In the genomic region with DNA sequence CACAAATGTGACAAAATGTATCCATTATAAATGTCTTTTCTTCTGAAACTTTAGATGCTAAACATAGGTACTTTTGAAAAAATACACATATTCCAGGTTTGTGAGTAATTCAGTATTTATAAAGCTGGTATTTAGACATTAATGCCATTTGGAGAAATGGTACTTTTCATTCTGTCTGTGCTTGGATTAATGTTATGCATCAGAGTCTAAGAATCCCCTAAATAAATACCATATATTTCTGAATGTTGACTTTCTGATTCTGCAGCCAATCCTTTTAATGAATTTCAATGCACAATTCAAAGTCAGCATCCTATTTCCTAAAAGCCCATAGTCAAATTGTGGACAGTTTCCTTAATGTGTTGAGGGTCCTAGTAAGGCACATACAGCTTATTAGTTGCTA, we compare ENCODE assay signal across 17 cellular contexts.
DNase-seq lines count a peak whose midpoint lies in the region; ATAC-seq, FAIRE-seq and TF ChIP-seq lines count a peak whose summit lies in the region.
"Had no signal": no experiment of that assay in that cellular context is flagged by ENCODE, and none has a peak within 500 bp of the region (broad histone marks: within the 10 kb centered on the region; RNA-seq: fewer than 3 reads in every experiment).

No MANE protein-coding gene starts in this region.

- H4K5ac ChIP-seq in IMR-90 (ENCODE audit: low read depth, low read length) = peak overlapping the region; percentile 49; the same call in 1 of the 2 replicates

- no peak for TF ChIP-seq POLR2A in IMR-90 (IDR thresholded peaks at IDR 0.05; ENCODE audit: low read depth, low read length)
- no peak for TF ChIP-seq POLR2A in breast epithelium (IDR thresholded peaks at IDR 0.05)

- H3K27ac ChIP-seq in IMR-90 (ENCODE audit: insufficient read depth, low read length) = no peak overlapping the region
- H3K27ac ChIP-seq in smooth muscle cell (ENCODE audit: low read depth) = peak overlapping the region; percentile 8
- no peak overlapping the region for H3K27ac ChIP-seq in kidney (ENCODE audit: low read depth in 2 of 2, low read length in 2 of 2)
- H3K27ac ChIP-seq in breast epithelium = no peak overlapping the region
- H3K27ac ChIP-seq: C4-2B had no signal

- peak overlapping the region in 1 of 2 experiments; percentile 75; a peak in 1 of 4 replicates for H4K8ac ChIP-seq in IMR-90 (ENCODE audit: low read depth in 2 of 2, low read length in 2 of 2)

- dilution Hi-C loops in IMR-90 (cut with HindIII; ENCODE audit: low sequenced_read_pairs, unreplicated experiment) = no loop called here

- H3K4ac ChIP-seq in IMR-90 (ENCODE audit: low read depth, low read length) = peak overlapping the region; percentile 89

- no TSS peak for BruUV-seq in IMR-90 (replicated peaks; lab: Mats Ljungman, UMichigan)

- no peak overlapping the region; the same call in 1 of the 2 replicates for H3K4me2 ChIP-seq in IMR-90 (ENCODE audit: low read depth, low read length)
- peak overlapping the region; percentile 6 for H3K4me2 ChIP-seq in smooth muscle cell
- H3K4me2 ChIP-seq: GM23338 had no signal

- H3K79me1 ChIP-seq in IMR-90 (ENCODE audit: low read depth in 1 of 2, low read length in 2 of 2) = no peaks in the 10 kb centered on the region

- no peak overlapping the region for H3K4me3 ChIP-seq in IMR-90 (ENCODE audit: insufficient read depth, low read depth, low read length)
- no peak overlapping the region for H3K4me3 ChIP-seq in astrocyte of the spinal cord (ENCODE audit: low read depth, low read length)
- H3K4me3 ChIP-seq in smooth muscle cell = no peak overlapping the region
- H3K4me3 ChIP-seq in kidney (ENCODE audit: low read length in 2 of 2) = no peak overlapping the region
- no peak overlapping the region for H3K4me3 ChIP-seq in breast epithelium
- H3K4me3 ChIP-seq: GM23338 had no signal

- peak overlapping the region; percentile 57; the same call in 1 of the 2 replicates for H3K18ac ChIP-seq in IMR-90 (ENCODE audit: low read depth, low read length)

- POLR2A ChIA-PET in IMR-90 (lab: Charles Lee; ENCODE audit: unreplicated experiment) = no interaction called here

- H3K79me2 ChIP-seq in smooth muscle cell (ENCODE audit: low read depth) = no peaks in the 10 kb centered on the region

- peaks cover 6% of the 10 kb centered on the region; the same call in 1 of the 2 replicates for H3K9me1 ChIP-seq in IMR-90 (ENCODE audit: insufficient read depth, low read length)

- H2AFZ ChIP-seq in IMR-90 (replicated peaks; ENCODE audit: low read length, poor library complexity) = no peak overlapping the region
- no peak overlapping the region for H2AFZ ChIP-seq in smooth muscle cell (ENCODE audit: low read depth)
- H2AFZ ChIP-seq: GM23338 had no signal

- H3K9me3 ChIP-seq in IMR-90 (ENCODE audit: control insufficient read depth, insufficient read depth, low read length) (no peaks in the 10 kb centered on the region), smooth muscle cell (replicated peaks; ENCODE audit: low read depth) (no peaks in the 10 kb centered on the region), kidney (ENCODE audit: control insufficient read depth in 1 of 2, low read length in 2 of 2) (no peaks in the 10 kb centered on the region), breast epithelium (no peaks in the 10 kb centered on the region)
- H3K9me3 ChIP-seq: BE2C had no signal

- H3K56ac ChIP-seq in IMR-90 (ENCODE audit: extremely low read depth, insufficient read depth, low read length) = 0 out of 2 replicates have a peak overlapping the region, but pooled peaks have one; percentile 75

- no peak for TF ChIP-seq CTCF in IMR-90 (conservative IDR thresholded peaks at IDR 0.05; ENCODE audit: low read depth, low read length)
- no peak for TF ChIP-seq CTCF in astrocyte of the spinal cord (IDR thresholded peaks at IDR 0.05; ENCODE audit: low read depth, low read length)
- no peak for TF ChIP-seq CTCF in smooth muscle cell (IDR thresholded peaks at IDR 0.05; ENCODE audit: borderline replicate concordance, insufficient read depth, poor library complexity, severe bottlenecking)
- TF ChIP-seq CTCF in kidney (IDR thresholded peaks at IDR 0.05; ENCODE audit: borderline replicate concordance, extremely low read depth, insufficient read depth) = no peak
- TF ChIP-seq CTCF in breast epithelium (IDR thresholded peaks at IDR 0.05) = no peak

- no peak overlapping the region for H2AK5ac ChIP-seq in IMR-90 (ENCODE audit: low read depth, low read length)

- no peak overlapping the region for H2BK15ac ChIP-seq in IMR-90 (ENCODE audit: low read depth, low read length)

- in situ Hi-C loops in IMR-90 (cut with MboI; ENCODE audit: low sequenced_read_pairs) = no loop called here
- in situ Hi-C loops in astrocyte of the spinal cord (cut with HindIII; ENCODE audit: low sequenced_read_pairs) = no loop called here

- H4K20me1 ChIP-seq in IMR-90 (ENCODE audit: insufficient read depth, low read length) (no peaks in the 10 kb centered on the region), smooth muscle cell (ENCODE audit: low read depth) (no peaks in the 10 kb centered on the region)

- H2AK9ac ChIP-seq in IMR-90 (replicated peaks; ENCODE audit: low read depth, low read length, poor library complexity) = no peak overlapping the region

- H2BK20ac ChIP-seq in IMR-90 (ENCODE audit: low read depth, low read length) = no peak overlapping the region

- ATAC-seq in IMR-90 (ENCODE audit: low read depth) = peak; percentile 64
- ATAC-seq: GM23338 had no signal

- no peaks in the 10 kb centered on the region for H3F3A ChIP-seq in smooth muscle cell (ENCODE audit: low read depth)

- H3K27me3 ChIP-seq in IMR-90 (ENCODE audit: control insufficient read depth, insufficient read depth, low read length) (no peaks in the 10 kb centered on the region), smooth muscle cell (ENCODE audit: low read depth) (no peaks in the 10 kb centered on the region), breast epithelium (no peaks in the 10 kb centered on the region)
- H3K27me3 ChIP-seq: BE2C had no signal

- DNase-seq in EH (ENCODE audit: low read depth) (peak; percentile 60), IMR-90 (peak; percentile 46), astrocyte of the spinal cord (ENCODE audit: low read depth, low spot score) (peak; percentile 29), smooth muscle cell (lab: John Stamatoyannopoulos, UW; ENCODE audit: unreplicated experiment) (no peak), NCI-H1105 (lab: John Stamatoyannopoulos, UW) (no peak), kidney (no peak), breast epithelium (ENCODE audit: low spot score in 2 of 2) (no peak)
- DNase-seq: BE2C; CD4-positive, alpha-beta memory T cell; DMS79; EL; H7 had no signal

- H3K14ac ChIP-seq in IMR-90 (replicated peaks; ENCODE audit: low read depth, low read length) = no peak overlapping the region

- no peak for TF ChIP-seq RAD21 in IMR-90 (IDR thresholded peaks at IDR 0.05; ENCODE audit: low read length)

- no peak overlapping the region for H3K23ac ChIP-seq in IMR-90 (ENCODE audit: low read depth, low read length)

- intact Hi-C loops in IMR-90 (cut with micrococcal nuclease) (no loop called here), kidney (cut with DNase I) (no loop called here), breast epithelium (cut with DNase I; ENCODE audit: low total_unique reads) (no loop called here)

- H2BK120ac ChIP-seq in IMR-90 (ENCODE audit: low read depth, low read length) = peak overlapping the region; percentile 89; the same call in 1 of the 2 replicates

- no peak overlapping the region for H3K9ac ChIP-seq in IMR-90 (ENCODE audit: low read depth, low read length)
- H3K9ac ChIP-seq in smooth muscle cell (ENCODE audit: low read depth) = no peak overlapping the region
- H3K9ac ChIP-seq in kidney (ENCODE audit: low read length in 2 of 2) = no peak overlapping the region

- peak overlapping the region; percentile 8; the same call in 1 of the 2 replicates for H4K91ac ChIP-seq in IMR-90 (ENCODE audit: insufficient read depth, low read depth, low read length)

- CTCF ChIA-PET in IMR-90 (lab: Yijun Ruan, JAX) = no interaction called here

- H3K36me3 ChIP-seq in IMR-90 (ENCODE audit: control insufficient read depth, insufficient read depth, low read length) (no peaks in the 10 kb centered on the region), smooth muscle cell (ENCODE audit: low read depth) (no peaks in the 10 kb centered on the region), kidney (ENCODE audit: control insufficient read depth in 1 of 2, insufficient read depth in 2 of 2, low read length in 2 of 2) (no peaks in the 10 kb centered on the region), breast epithelium (no peaks in the 10 kb centered on the region)
- H3K36me3 ChIP-seq: BE2C had no signal

- H3K4me1 ChIP-seq in IMR-90 (ENCODE audit: control insufficient read depth, insufficient read depth, low read length) = peaks cover 13% of the 10 kb centered on the region
- H3K4me1 ChIP-seq in smooth muscle cell (ENCODE audit: low read depth) = no peaks in the 10 kb centered on the region
- no peaks in the 10 kb centered on the region for H3K4me1 ChIP-seq in kidney (ENCODE audit: control insufficient read depth in 1 of 2, insufficient read depth in 1 of 2, low read depth in 1 of 2, low read length in 2 of 2)
- H3K4me1 ChIP-seq in breast epithelium = no peaks in the 10 kb centered on the region
- H3K4me1 ChIP-seq: BE2C had no signal

- peak overlapping the region; percentile 87 for H2BK5ac ChIP-seq in IMR-90 (ENCODE audit: low read depth, low read length, poor library complexity, severe bottlenecking)

- FAIRE-seq in kidney (lab: Jason Lieb, UNC) = no peak
- FAIRE-seq: A204.1, G401.6, GM12891 had no signal

TF ChIP-seq in IMR-90, 13 proteins besides CTCF, POLR2A, EP300 and RAD21 (continues in another document):
- TF ChIP-seq, protein P1, sequence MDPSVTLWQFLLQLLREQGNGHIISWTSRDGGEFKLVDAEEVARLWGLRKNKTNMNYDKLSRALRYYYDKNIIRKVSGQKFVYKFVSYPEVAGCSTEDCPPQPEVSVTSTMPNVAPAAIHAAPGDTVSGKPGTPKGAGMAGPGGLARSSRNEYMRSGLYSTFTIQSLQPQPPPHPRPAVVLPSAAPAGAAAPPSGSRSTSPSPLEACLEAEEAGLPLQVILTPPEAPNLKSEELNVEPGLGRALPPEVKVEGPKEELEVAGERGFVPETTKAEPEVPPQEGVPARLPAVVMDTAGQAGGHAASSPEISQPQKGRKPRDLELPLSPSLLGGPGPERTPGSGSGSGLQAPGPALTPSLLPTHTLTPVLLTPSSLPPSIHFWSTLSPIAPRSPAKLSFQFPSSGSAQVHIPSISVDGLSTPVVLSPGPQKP (IDR thresholded peaks at IDR 0.05; ENCODE audit: borderline replicate concordance, low read depth, low read length) = no peak
- TF ChIP-seq RFX5 (IDR thresholded peaks at IDR 0.05; ENCODE audit: low read depth, low read length) (no peak), MAZ (IDR thresholded peaks at IDR 0.05; ENCODE audit: borderline replicate concordance, low read depth, low read length) (no peak), CHD1 (IDR thresholded peaks at IDR 0.05; ENCODE audit: low read depth, low read length) (no peak)
- TF ChIP-seq, protein P2, sequence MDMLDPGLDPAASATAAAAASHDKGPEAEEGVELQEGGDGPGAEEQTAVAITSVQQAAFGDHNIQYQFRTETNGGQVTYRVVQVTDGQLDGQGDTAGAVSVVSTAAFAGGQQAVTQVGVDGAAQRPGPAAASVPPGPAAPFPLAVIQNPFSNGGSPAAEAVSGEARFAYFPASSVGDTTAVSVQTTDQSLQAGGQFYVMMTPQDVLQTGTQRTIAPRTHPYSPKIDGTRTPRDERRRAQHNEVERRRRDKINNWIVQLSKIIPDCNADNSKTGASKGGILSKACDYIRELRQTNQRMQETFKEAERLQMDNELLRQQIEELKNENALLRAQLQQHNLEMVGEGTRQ (IDR thresholded peaks at IDR 0.05; ENCODE audit: low read depth, low read length) = no peak

Comparison
In these comparisons a context has a peak if more than half of its experiments do, and no peak if none do; other contexts are left out.
1. DNase-seq: peak in EH (single experiment), IMR-90 (single experiment) and astrocyte of the spinal cord (single experiment); none in smooth muscle cell (single experiment), NCI-H1105 (single experiment), kidney (single experiment) and breast epithelium (0 of 2).